18 cellular contexts compared by ENCODE assay signal in genomic region chr16:80006175-80006895, GRCh38.
A peak's percentile ranks its signal among the peaks of the same experiment; 100 is the strongest.
DNase-seq lines count a peak whose midpoint lies in the region; ATAC-seq and TF ChIP-seq lines count a peak whose summit lies in the region.
"Had no signal": no experiment of that assay in that cellular context is flagged by ENCODE, and none has a peak within 500 bp of the region (broad histone marks: within the 10 kb centered on the region; RNA-seq: fewer than 3 reads in every experiment).

No MANE protein-coding gene starts in this region.

- peak in 7 of 8 donors; percentile 12 to 55 (median 34) for ATAC-seq in heart right ventricle
- no peak for ATAC-seq in GM21529 (IDR thresholded peaks at IDR 0.05; ENCODE audit: unreplicated experiment)
- no peak for ATAC-seq in HG03460 (IDR thresholded peaks at IDR 0.05; ENCODE audit: unreplicated experiment)
- ATAC-seq: activated CD4-positive, CD25-positive, alpha-beta regulatory T cell treated with anti-CD3 and anti-CD28 coated beads, Interleukin-2, amount 50 U/mL, for 24 hours; SK-N-SH treated with all-trans-retinoic acid at 6 μM for 48 hours had no signal

- H3K4me1 ChIP-seq in breast epithelium (no peaks in the 10 kb centered on the region), heart right ventricle (peaks cover 0 to 6% (median 0%) of the 10 kb centered on the region in 9 donors), stomach smooth muscle (ENCODE audit: control insufficient read depth, insufficient read depth, low read length) (peaks cover 19% of the 10 kb centered on the region), BE2C (no peaks in the 10 kb centered on the region)

- no peak overlapping the region for H3K27ac ChIP-seq in breast epithelium
- H3K27ac ChIP-seq in heart right ventricle, result no peak overlapping the region
- H3K27ac ChIP-seq in stomach smooth muscle (ENCODE audit: low read length), result peak overlapping the region; percentile 53
- H3K27ac ChIP-seq: HL-60, tibial artery had no signal

- no peaks in the 10 kb centered on the region for H3K36me3 Mint-ChIP-seq in MCF 10A (ENCODE audit: insufficient read depth, unreplicated experiment)

- POLR2A ChIA-PET in MCF 10A (lab: Yijun Ruan, JAX), result interaction anchor here (0.9 to 1.6 kb wide), 2 partner anchors 21 to 33 kb away, joined by 3 to 9 read pairs; no protein-coding TSS in a partner anchor

- TF ChIP-seq CTCF in MCF 10A (IDR thresholded peaks at IDR 0.05; ENCODE audit: unreplicated experiment), result no peak
- TF ChIP-seq CTCF in breast epithelium (IDR thresholded peaks at IDR 0.05), result no peak
- no peak for TF ChIP-seq CTCF in astrocyte of the spinal cord (IDR thresholded peaks at IDR 0.05; ENCODE audit: low read depth, low read length)
- no peak for TF ChIP-seq CTCF in heart right ventricle (IDR thresholded peaks at IDR 0.05)
- no peak for TF ChIP-seq CTCF in BE2C (IDR thresholded peaks at IDR 0.05; ENCODE audit: low read depth, low read length)

- BruUV-seq in MCF 10A (replicated peaks; lab: Mats Ljungman, UMichigan), result no TSS peak

- intact Hi-C loops in MCF 10A (cut with micrococcal nuclease) (no loop called here), breast epithelium (cut with DNase I; ENCODE audit: low total_unique reads) (no loop called here), heart right ventricle (cut with DNase I) (no loop called here)

- H3K27ac Mint-ChIP-seq in MCF 10A (ENCODE audit: low read depth, unreplicated experiment), result peak overlapping the region; percentile 52

- H3K9me3 Mint-ChIP-seq in MCF 10A (ENCODE audit: unreplicated experiment), result no peaks in the 10 kb centered on the region

- in situ Hi-C loops in astrocyte of the spinal cord (cut with HindIII; ENCODE audit: low sequenced_read_pairs), result no loop called here

- whole genome bisulfite sequencing in heart right ventricle, 2 donors, result 58 to 61% methylated on average over 17 of the region's 17 CpGs

- H3K36me3 ChIP-seq in breast epithelium, result no peaks in the 10 kb centered on the region
- H3K36me3 ChIP-seq in heart right ventricle, result no peaks in the 10 kb centered on the region
- no peaks in the 10 kb centered on the region for H3K36me3 ChIP-seq in stomach smooth muscle (ENCODE audit: control insufficient read depth in 2 of 2, insufficient read depth in 2 of 2, low read length in 2 of 2)
- H3K36me3 ChIP-seq in BE2C, result no peaks in the 10 kb centered on the region
- H3K36me3 ChIP-seq: tibial artery had no signal

- H3K4me1 Mint-ChIP-seq in MCF 10A (ENCODE audit: insufficient read depth, unreplicated experiment), result peaks cover 8% of the 10 kb centered on the region

- H3K27me3 ChIP-seq in breast epithelium (no peaks in the 10 kb centered on the region), heart right ventricle (peaks cover 0 to under 1% (median 0%) of the 10 kb centered on the region in 7 donors), stomach smooth muscle (ENCODE audit: control insufficient read depth in 1 of 2, insufficient read depth in 2 of 2, low read length in 2 of 2) (no peaks in the 10 kb centered on the region), BE2C (no peaks in the 10 kb centered on the region)
- H3K27me3 ChIP-seq: tibial artery had no signal

- no peak overlapping the region for H3K4me3 Mint-ChIP-seq in MCF 10A (ENCODE audit: unreplicated experiment)

- H3K4me3 ChIP-seq in breast epithelium (no peak overlapping the region), astrocyte of the spinal cord (ENCODE audit: low read depth, low read length) (no peak overlapping the region), heart right ventricle (no peak overlapping the region), stomach smooth muscle (ENCODE audit: low read length in 2 of 2) (peak overlapping the region in 1 of 2 donors; percentile 3), BE2C (ENCODE audit: low read depth, low read length) (no peak overlapping the region)
- H3K4me3 ChIP-seq: lung, tibial artery had no signal

- H3K9ac ChIP-seq in stomach smooth muscle (ENCODE audit: low read length in 2 of 2), result no peak overlapping the region

- TF ChIP-seq POLR2A in breast epithelium (IDR thresholded peaks at IDR 0.05), result no peak

- CTCF ChIA-PET in MCF 10A (lab: Yijun Ruan, JAX), result interaction anchor here (0.7 to 2.9 kb wide), 3 partner anchors 9 to 678 kb away, joined by 3 to 13 read pairs (median 4); no protein-coding TSS in a partner anchor

- H3K9me3 ChIP-seq in breast epithelium (no peaks in the 10 kb centered on the region), heart right ventricle (peaks cover 0 to 4% (median 0%) of the 10 kb centered on the region in 11 donors), stomach smooth muscle (ENCODE audit: control insufficient read depth in 2 of 2, low read length in 2 of 2) (no peaks in the 10 kb centered on the region), BE2C (no peaks in the 10 kb centered on the region; the same call in 1 of the 2 replicates)
- H3K9me3 ChIP-seq: tibial artery had no signal

- H3K27me3 Mint-ChIP-seq in MCF 10A (ENCODE audit: insufficient read depth, unreplicated experiment), result no peaks in the 10 kb centered on the region

- DNase-seq in MCF 10A (ENCODE audit: unreplicated experiment), result peak; percentile 74
- no peak for DNase-seq in breast epithelium (ENCODE audit: low spot score in 2 of 2)
- peak; percentile 45 for DNase-seq in astrocyte of the spinal cord (ENCODE audit: low read depth, low spot score)
- peak; percentile 32 to 39 for DNase-seq in heart right ventricle
- DNase-seq in BE2C, result no peak
- DNase-seq: 8988T; activated T-cell treated with anti-CD3 and anti-CD28 coated beads for 4 hours; glutamatergic neuron; nucleus accumbens; stimulated activated CD4-positive, alpha-beta T cell treated with anti-CD3 and anti-CD28 coated beads, Interleukin-15, amount 100 ng/mL, for 24 hours; tibial artery had no signal

Comparison
In these comparisons a context has a peak if more than half of its experiments do, and no peak if none do; other contexts are left out.
1. DNase-seq: peak in MCF 10A (single experiment), astrocyte of the spinal cord (single experiment) and heart right ventricle (2 of 2); none in breast epithelium (0 of 2) and BE2C (single experiment).
2. ATAC-seq: peak in heart right ventricle (7 of 8); none in GM21529 (single experiment) and HG03460 (single experiment).